ENCODE assay signal across 1 cellular context in the genomic region with DNA sequence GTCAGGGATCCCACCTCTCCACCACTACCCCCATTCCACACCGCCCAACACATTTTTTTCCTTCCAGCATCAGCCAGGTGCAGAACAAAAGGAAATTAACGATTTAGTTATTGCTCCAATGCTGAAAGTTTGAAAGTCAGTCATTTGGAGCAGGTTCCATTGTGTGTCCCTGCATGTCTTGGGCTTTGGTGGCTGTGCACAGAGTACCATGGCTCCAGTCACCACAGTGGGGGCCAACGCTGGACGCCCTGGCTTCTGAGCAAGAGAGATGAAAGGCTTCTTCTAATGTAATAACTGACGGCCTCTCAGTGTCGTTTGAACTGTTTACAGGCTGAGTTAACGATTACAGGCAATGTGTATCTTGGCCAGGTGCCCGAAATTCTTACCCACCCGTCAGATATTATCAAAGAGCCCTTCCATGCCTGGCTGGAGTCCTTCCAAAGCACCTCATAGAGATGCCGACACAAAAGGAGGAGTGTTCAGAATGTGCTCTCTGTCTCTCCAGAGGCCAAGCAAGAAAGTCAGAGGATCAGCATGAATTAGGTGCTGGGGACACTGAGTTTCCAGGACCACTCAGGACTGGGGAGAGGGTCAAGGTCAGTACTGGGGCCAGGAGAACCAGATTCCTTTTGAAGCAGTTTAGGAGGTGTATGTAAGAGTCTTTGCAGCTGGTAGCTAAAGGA.
A peak's percentile ranks its signal among the peaks of the same experiment; 100 is the strongest.
TF ChIP-seq lines count a peak whose summit lies in the region.

No MANE protein-coding gene starts in this region.

TF ChIP-seq in SK-N-SH, 30 proteins besides CTCF, POLR2A, EP300 and RAD21 (continued from another document):
- TF ChIP-seq, protein P1, sequence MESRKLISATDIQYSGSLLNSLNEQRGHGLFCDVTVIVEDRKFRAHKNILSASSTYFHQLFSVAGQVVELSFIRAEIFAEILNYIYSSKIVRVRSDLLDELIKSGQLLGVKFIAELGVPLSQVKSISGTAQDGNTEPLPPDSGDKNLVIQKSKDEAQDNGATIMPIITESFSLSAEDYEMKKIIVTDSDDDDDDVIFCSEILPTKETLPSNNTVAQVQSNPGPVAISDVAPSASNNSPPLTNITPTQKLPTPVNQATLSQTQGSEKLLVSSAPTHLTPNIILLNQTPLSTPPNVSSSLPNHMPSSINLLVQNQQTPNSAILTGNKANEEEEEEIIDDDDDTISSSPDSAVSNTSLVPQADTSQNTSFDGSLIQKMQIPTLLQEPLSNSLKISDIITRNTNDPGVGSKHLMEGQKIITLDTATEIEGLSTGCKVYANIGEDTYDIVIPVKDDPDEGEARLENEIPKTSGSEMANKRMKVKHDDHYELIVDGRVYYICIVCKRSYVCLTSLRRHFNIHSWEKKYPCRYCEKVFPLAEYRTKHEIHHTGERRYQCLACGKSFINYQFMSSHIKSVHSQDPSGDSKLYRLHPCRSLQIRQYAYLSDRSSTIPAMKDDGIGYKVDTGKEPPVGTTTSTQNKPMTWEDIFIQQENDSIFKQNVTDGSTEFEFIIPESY (IDR thresholded peaks at IDR 0.05; ENCODE audit: borderline replicate concordance, low read depth) = no peak
- no peak for TF ChIP-seq TEAD4 (IDR thresholded peaks at IDR 0.05; ENCODE audit: borderline replicate concordance, insufficient read depth)
- TF ChIP-seq ELF1 (IDR thresholded peaks at IDR 0.05) = no peak
- TF ChIP-seq, protein P2, sequence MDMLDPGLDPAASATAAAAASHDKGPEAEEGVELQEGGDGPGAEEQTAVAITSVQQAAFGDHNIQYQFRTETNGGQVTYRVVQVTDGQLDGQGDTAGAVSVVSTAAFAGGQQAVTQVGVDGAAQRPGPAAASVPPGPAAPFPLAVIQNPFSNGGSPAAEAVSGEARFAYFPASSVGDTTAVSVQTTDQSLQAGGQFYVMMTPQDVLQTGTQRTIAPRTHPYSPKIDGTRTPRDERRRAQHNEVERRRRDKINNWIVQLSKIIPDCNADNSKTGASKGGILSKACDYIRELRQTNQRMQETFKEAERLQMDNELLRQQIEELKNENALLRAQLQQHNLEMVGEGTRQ (IDR thresholded peaks at IDR 0.05; ENCODE audit: borderline replicate concordance, low read depth, low read length) = no peak
- no peak for TF ChIP-seq NRF1 (IDR thresholded peaks at IDR 0.05; ENCODE audit: low read depth, low read length)
- TF ChIP-seq GABPA (IDR thresholded peaks at IDR 0.05; ENCODE audit: low read depth) = no peak
- peak; percentile 92 for TF ChIP-seq GATA2 (CRISPR knock-in tag; IDR thresholded peaks at IDR 0.05)
- TF ChIP-seq, protein P3, sequence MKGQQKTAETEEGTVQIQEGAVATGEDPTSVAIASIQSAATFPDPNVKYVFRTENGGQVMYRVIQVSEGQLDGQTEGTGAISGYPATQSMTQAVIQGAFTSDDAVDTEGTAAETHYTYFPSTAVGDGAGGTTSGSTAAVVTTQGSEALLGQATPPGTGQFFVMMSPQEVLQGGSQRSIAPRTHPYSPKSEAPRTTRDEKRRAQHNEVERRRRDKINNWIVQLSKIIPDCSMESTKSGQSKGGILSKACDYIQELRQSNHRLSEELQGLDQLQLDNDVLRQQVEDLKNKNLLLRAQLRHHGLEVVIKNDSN (IDR thresholded peaks at IDR 0.05; ENCODE audit: borderline replicate concordance, low read depth) = no peak
- TF ChIP-seq MAX (IDR thresholded peaks at IDR 0.05; ENCODE audit: low read depth) = no peak
- TF ChIP-seq FOSL2 (IDR thresholded peaks at IDR 0.05; ENCODE audit: borderline replicate concordance, low read depth) = no peak
- no peak for TF ChIP-seq SIN3A (IDR thresholded peaks at IDR 0.05; ENCODE audit: borderline replicate concordance, low read depth, low read length)
- TF ChIP-seq TCF12 (IDR thresholded peaks at IDR 0.05) = no peak
- TF ChIP-seq, protein P4, sequence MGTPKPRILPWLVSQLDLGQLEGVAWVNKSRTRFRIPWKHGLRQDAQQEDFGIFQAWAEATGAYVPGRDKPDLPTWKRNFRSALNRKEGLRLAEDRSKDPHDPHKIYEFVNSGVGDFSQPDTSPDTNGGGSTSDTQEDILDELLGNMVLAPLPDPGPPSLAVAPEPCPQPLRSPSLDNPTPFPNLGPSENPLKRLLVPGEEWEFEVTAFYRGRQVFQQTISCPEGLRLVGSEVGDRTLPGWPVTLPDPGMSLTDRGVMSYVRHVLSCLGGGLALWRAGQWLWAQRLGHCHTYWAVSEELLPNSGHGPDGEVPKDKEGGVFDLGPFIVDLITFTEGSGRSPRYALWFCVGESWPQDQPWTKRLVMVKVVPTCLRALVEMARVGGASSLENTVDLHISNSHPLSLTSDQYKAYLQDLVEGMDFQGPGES (IDR thresholded peaks at IDR 0.05; ENCODE audit: low read depth, low read length) = no peak
- TF ChIP-seq TAF1 (IDR thresholded peaks at IDR 0.05; ENCODE audit: borderline replicate concordance, low read depth, low read length) = no peak
- no peak for TF ChIP-seq RXRA (IDR thresholded peaks at IDR 0.05; ENCODE audit: borderline replicate concordance, low read depth)
